17 cellular contexts compared by ENCODE assay signal in genomic region chr7:40921589-40922315, GRCh38.
"Had no signal": no experiment of that assay in that cellular context is flagged by ENCODE, and none has a peak within 500 bp of the region (broad histone marks: within the 10 kb centered on the region; RNA-seq: fewer than 3 reads in every experiment).

No MANE protein-coding gene starts in this region.

- H3K36me3 ChIP-seq: esophagus squamous epithelium, left ventricle myocardium inferior, neutrophil, spleen had no signal

- H3K36me3 Mint-ChIP-seq: brain, type B pancreatic cell had no signal

- H3K4me1 Mint-ChIP-seq: brain, endodermal cell had no signal

- H3K27me3 Mint-ChIP-seq: progenitor cell of endocrine pancreas, type B pancreatic cell had no signal

- H3K27ac Mint-ChIP-seq: brain, endodermal cell, progenitor cell of endocrine pancreas, type B pancreatic cell had no signal

- DNase-seq: activated naive CD4-positive, alpha-beta T cell treated with anti-CD3 and anti-CD28 coated beads, Interleukin-2, amount 50 U/mL, for 16 hours; activated T-cell treated with anti-CD3 and anti-CD28 coated beads, Interleukin-2, amount 50 U/mL, for 1 hour; cerebellar nuclear complex; dermis blood vessel endothelial cell; endodermal cell; esophagus squamous epithelium; head of caudate nucleus; left ventricle myocardium inferior; right cardiac atrium; spleen; stimulated activated CD4-positive, alpha-beta T cell treated with anti-CD3 and anti-CD28 coated beads, Interleukin-1b, Interleukin-23, amount 100 ng/mL, for 48 hours; stimulated activated naive CD4-positive, alpha-beta T cell; T-helper 2 cell had no signal

- H3K4me1 ChIP-seq: left ventricle myocardium inferior, spleen had no signal

- ATAC-seq: right cardiac atrium had no signal

- H3K4me3 ChIP-seq: esophagus squamous epithelium, left ventricle myocardium inferior, spleen had no signal

- H3K27ac ChIP-seq: esophagus squamous epithelium, left ventricle myocardium inferior, neutrophil, spleen had no signal

- H3K27me3 ChIP-seq: neutrophil, spleen had no signal

- H3K4me3 Mint-ChIP-seq: brain, endodermal cell, type B pancreatic cell had no signal

- H3K9me3 ChIP-seq: esophagus squamous epithelium, neutrophil had no signal
